ENCODE assay signal across 1 cellular context in the genomic region with DNA sequence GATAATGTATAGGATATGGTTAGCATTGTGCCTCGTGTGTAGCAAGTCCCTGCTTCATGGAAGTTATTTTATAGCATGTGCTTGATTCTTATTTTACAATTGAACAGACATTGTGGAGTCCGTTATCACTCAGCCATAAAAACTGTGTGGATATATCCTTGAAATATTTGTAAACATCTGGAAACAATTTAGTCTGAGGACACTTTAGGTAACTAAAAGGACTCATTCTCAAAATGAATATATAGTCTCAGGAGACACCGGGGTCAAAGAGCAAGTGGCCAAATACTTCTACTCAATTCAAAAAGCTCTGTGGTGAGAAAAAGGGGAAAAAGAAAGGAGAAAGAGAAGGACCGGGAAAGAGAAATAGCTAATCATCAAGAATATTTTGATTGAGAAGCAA.
TF ChIP-seq lines count a peak whose summit lies in the region.

No MANE protein-coding gene starts in this region.

TF ChIP-seq in GM12878, 131 proteins besides CTCF, POLR2A, EP300 and RAD21:
- peak; percentile 52 for TF ChIP-seq NR2F1 (conservative IDR thresholded peaks at IDR 0.05)
- TF ChIP-seq, protein P1, sequence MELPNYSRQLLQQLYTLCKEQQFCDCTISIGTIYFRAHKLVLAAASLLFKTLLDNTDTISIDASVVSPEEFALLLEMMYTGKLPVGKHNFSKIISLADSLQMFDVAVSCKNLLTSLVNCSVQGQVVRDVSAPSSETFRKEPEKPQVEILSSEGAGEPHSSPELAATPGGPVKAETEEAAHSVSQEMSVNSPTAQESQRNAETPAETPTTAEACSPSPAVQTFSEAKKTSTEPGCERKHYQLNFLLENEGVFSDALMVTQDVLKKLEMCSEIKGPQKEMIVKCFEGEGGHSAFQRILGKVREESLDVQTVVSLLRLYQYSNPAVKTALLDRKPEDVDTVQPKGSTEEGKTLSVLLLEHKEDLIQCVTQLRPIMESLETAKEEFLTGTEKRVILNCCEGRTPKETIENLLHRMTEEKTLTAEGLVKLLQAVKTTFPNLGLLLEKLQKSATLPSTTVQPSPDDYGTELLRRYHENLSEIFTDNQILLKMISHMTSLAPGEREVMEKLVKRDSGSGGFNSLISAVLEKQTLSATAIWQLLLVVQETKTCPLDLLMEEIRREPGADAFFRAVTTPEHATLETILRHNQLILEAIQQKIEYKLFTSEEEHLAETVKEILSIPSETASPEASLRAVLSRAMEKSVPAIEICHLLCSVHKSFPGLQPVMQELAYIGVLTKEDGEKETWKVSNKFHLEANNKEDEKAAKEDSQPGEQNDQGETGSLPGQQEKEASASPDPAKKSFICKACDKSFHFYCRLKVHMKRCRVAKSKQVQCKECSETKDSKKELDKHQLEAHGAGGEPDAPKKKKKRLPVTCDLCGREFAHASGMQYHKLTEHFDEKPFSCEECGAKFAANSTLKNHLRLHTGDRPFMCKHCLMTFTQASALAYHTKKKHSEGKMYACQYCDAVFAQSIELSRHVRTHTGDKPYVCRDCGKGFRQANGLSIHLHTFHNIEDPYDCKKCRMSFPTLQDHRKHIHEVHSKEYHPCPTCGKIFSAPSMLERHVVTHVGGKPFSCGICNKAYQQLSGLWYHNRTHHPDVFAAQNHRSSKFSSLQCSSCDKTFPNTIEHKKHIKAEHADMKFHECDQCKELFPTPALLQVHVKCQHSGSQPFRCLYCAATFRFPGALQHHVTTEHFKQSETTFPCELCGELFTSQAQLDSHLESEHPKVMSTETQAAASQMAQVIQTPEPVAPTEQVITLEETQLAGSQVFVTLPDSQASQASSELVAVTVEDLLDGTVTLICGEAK (IDR thresholded peaks at IDR 0.05; ENCODE audit: borderline replicate concordance), result no peak
- no peak for TF ChIP-seq MXI1 (IDR thresholded peaks at IDR 0.05; ENCODE audit: low read depth, low read length)
